ENCODE assay signal across 20 cellular contexts in the genomic region with DNA sequence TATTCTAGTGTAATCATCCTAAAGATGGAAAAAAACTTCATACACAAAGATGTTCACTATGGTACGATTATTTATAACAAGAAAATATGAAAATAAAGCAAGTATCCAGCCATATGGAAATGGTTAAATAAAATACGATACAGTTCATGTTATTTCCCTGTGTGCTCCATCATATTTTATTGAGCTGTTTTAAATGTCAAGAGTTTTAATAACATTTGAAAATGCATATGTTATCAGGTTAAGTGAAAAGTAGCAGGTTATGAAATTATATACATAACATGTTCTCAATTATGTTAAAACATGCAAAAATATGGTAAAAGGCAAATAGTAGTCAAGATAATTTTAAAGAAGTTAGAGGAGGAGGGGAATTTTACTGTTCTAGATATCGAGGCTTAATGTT.
DNase-seq lines count a peak whose midpoint lies in the region; ATAC-seq, FAIRE-seq and TF ChIP-seq lines count a peak whose summit lies in the region.
"Had no signal": no experiment of that assay in that cellular context is flagged by ENCODE, and none has a peak within 500 bp of the region (broad histone marks: within the 10 kb centered on the region; RNA-seq: fewer than 3 reads in every experiment).

No MANE protein-coding gene starts in this region.

- H3K36me3 Mint-ChIP-seq in activated naive CD4-positive, alpha-beta T cell treated with anti-CD3 and anti-CD28 coated beads, Interleukin-2, amount 10 ng/mL, durations not matched to agents 7 days and 5 days = no peaks in the 10 kb centered on the region
- H3K36me3 Mint-ChIP-seq: CD8-positive, alpha-beta T cell had no signal

- CTCF ChIA-PET in activated naive CD4-positive, alpha-beta T cell treated with anti-CD3 and anti-CD28 coated beads, Interleukin-2, amount 10 ng/mL, durations not matched to agents 7 days and 5 days (lab: Charles Lee) = no interaction called here

- H3K9me3 Mint-ChIP-seq in activated naive CD4-positive, alpha-beta T cell treated with anti-CD3 and anti-CD28 coated beads, Interleukin-2, amount 10 ng/mL, durations not matched to agents 7 days and 5 days = no peaks in the 10 kb centered on the region
- H3K9me3 Mint-ChIP-seq: CD8-positive, alpha-beta T cell had no signal

- no peaks in the 10 kb centered on the region for H3K36me3 ChIP-seq in SK-N-MC (ENCODE audit: insufficient read depth, low read length)
- H3K36me3 ChIP-seq: BLaER1 treated with 17β-estradiol and CSF1 and Interleukin-3, amounts not matched to agents 10 nM and 100 nM had no signal

- peaks cover 6% of the 10 kb centered on the region for H3K27me3 Mint-ChIP-seq in activated naive CD4-positive, alpha-beta T cell treated with anti-CD3 and anti-CD28 coated beads, Interleukin-2, amount 10 ng/mL, durations not matched to agents 7 days and 5 days
- H3K27me3 Mint-ChIP-seq: CD4-positive, alpha-beta T cell had no signal

- no peaks in the 10 kb centered on the region for H3K9me3 ChIP-seq in SK-N-MC (ENCODE audit: low read depth, low read length)
- H3K9me3 ChIP-seq: A549; BLaER1 treated with 17β-estradiol and CSF1 and Interleukin-3, amounts not matched to agents 10 nM and 100 nM had no signal

- no peak overlapping the region for H3K27ac Mint-ChIP-seq in activated naive CD4-positive, alpha-beta T cell treated with anti-CD3 and anti-CD28 coated beads, Interleukin-2, amount 10 ng/mL, durations not matched to agents 7 days and 5 days
- H3K27ac Mint-ChIP-seq: B cell; CD4-positive, alpha-beta T cell; CD8-positive, alpha-beta T cell had no signal

- TF ChIP-seq CTCF in D721Med (IDR thresholded peaks at IDR 0.05; ENCODE audit: insufficient read depth, missing control alignments) = no peak

- peak overlapping the region; percentile 94 for H3K27ac ChIP-seq in SK-N-MC
- H3K27ac ChIP-seq: 22Rv1; A549; BLaER1 treated with 17β-estradiol and CSF1 and Interleukin-3, amounts not matched to agents 10 nM and 100 nM; C4-2B had no signal

- DNase-seq in D721Med (ENCODE audit: insufficient read length, low spot score) (no peak), SK-N-MC (ENCODE audit: low read depth, low spot score) (peak; percentile 76), dedifferentiated amniotic fluid mesenchymal stem cell (ENCODE audit: extremely low spot score) (peak; percentile 1)
- DNase-seq in activated naive CD4-positive, alpha-beta T cell treated with anti-CD3 and anti-CD28 coated beads, Interleukin-2, amount 10 ng/mL, durations not matched to agents 7 days and 5 days = no peak
- DNase-seq: AML-193; CD4-positive, alpha-beta T cell; CD8-positive, alpha-beta T cell; COR-L47; DMS79 treated with DMSO at 0.1 percent for 48 hours; GDM1 had no signal

- FAIRE-seq in D721Med (lab: Jason Lieb, UNC) = peak; percentile 60
- FAIRE-seq: A549, GM12878, GM12892, GM18507 had no signal

- peak overlapping the region; percentile 55 for H3K4me3 ChIP-seq in SK-N-MC
- H3K4me3 ChIP-seq: A549; BLaER1 treated with 17β-estradiol and CSF1 and Interleukin-3, amounts not matched to agents 10 nM and 100 nM; GM12878 had no signal

- H3K4me3 Mint-ChIP-seq in activated naive CD4-positive, alpha-beta T cell treated with anti-CD3 and anti-CD28 coated beads, Interleukin-2, amount 10 ng/mL, durations not matched to agents 7 days and 5 days = no peak overlapping the region
- H3K4me3 Mint-ChIP-seq: B cell; CD4-positive, alpha-beta T cell; CD8-positive, alpha-beta T cell had no signal

- no peaks in the 10 kb centered on the region for H3K4me1 Mint-ChIP-seq in activated naive CD4-positive, alpha-beta T cell treated with anti-CD3 and anti-CD28 coated beads, Interleukin-2, amount 10 ng/mL, durations not matched to agents 7 days and 5 days
- H3K4me1 Mint-ChIP-seq: B cell had no signal

- H3K9ac ChIP-seq in SK-N-MC (ENCODE audit: insufficient read length) = peak overlapping the region; percentile 8
- H3K9ac ChIP-seq: BLaER1 treated with 17β-estradiol and CSF1 and Interleukin-3, amounts not matched to agents 10 nM and 100 nM had no signal

- ATAC-seq in GM18511 (IDR thresholded peaks at IDR 0.05; ENCODE audit: unreplicated experiment) (no peak), GM18867 (IDR thresholded peaks at IDR 0.05; ENCODE audit: unreplicated experiment) (no peak)
- ATAC-seq: A549; CD8-positive, alpha-beta T cell; GM12878 had no signal

Comparison
In these comparisons a context has a peak if more than half of its experiments do, and no peak if none do; other contexts are left out.
1. DNase-seq: peak in SK-N-MC (single experiment) and dedifferentiated amniotic fluid mesenchymal stem cell (single experiment); none in D721Med (single experiment) and activated naive CD4-positive, alpha-beta T cell treated with anti-CD3 and anti-CD28 coated beads, Interleukin-2, amount 10 ng/mL, durations not matched to agents 7 days and 5 days (single experiment).